Comparison of ENCODE assay signal across 11 cellular contexts in genomic region chr2:111116016-111116746, GRCh38.
DNase-seq lines count a peak whose midpoint lies in the region; ATAC-seq and TF ChIP-seq lines count a peak whose summit lies in the region.
"Had no signal": no experiment of that assay in that cellular context is flagged by ENCODE, and none has a peak within 500 bp of the region (broad histone marks: within the 10 kb centered on the region; RNA-seq: fewer than 3 reads in every experiment).

No MANE protein-coding gene starts in this region.

- no peak overlapping the region for H3K4me3 ChIP-seq in Loucy (ENCODE audit: low read length, poor library complexity, severe bottlenecking)

- H2AFZ ChIP-seq in Loucy (ENCODE audit: low read length) = no peak overlapping the region

- no peaks in the 10 kb centered on the region for H3K9me3 ChIP-seq in Loucy (ENCODE audit: insufficient read depth, low read depth, low read length)
- H3K9me3 ChIP-seq: esophagus squamous epithelium, transverse colon had no signal

- H3K27me3 Mint-ChIP-seq in memory B cell = peaks cover 25% of the 10 kb centered on the region

- peaks cover 4% of the 10 kb centered on the region for H3K79me2 ChIP-seq in Loucy (ENCODE audit: insufficient read depth, low read length)

- no peak overlapping the region for H3K4me2 ChIP-seq in Loucy (ENCODE audit: low read depth, low read length, poor library complexity, severe bottlenecking)

- H3K9me2 ChIP-seq in Loucy (replicated peaks; ENCODE audit: low read depth, low read length) = no peaks in the 10 kb centered on the region

- DNase-seq in activated CD4-positive, alpha-beta T cell treated with anti-CD3 and anti-CD28 coated beads, Interleukin-2, amount 50 U/mL, for 48 hours = peak; percentile 31 to 45
- DNase-seq in activated CD4-positive, alpha-beta T cell treated with anti-CD3 and anti-CD28 coated beads for 4 hours = no peak
- no peak for DNase-seq in memory B cell (ENCODE audit: low spot score in 2 of 2)
- DNase-seq: esophagus squamous epithelium had no signal

- no peaks in the 10 kb centered on the region for H3F3A ChIP-seq in Loucy (ENCODE audit: low read depth)

- H3K4me1 ChIP-seq in Loucy (ENCODE audit: insufficient read depth, low read length, poor library complexity, severe bottlenecking) = peaks cover 4% of the 10 kb centered on the region

- no peak overlapping the region for H3K9ac ChIP-seq in Loucy (ENCODE audit: low read depth, low read length, poor library complexity, severe bottlenecking)

- no peaks in the 10 kb centered on the region for H3K36me3 Mint-ChIP-seq in memory B cell
- H3K36me3 Mint-ChIP-seq: activated naive CD8-positive, alpha-beta T cell treated with anti-CD3 and anti-CD28 coated beads, Interleukin-2, amount 10 ng/mL, durations not matched to agents 7 days and 5 days had no signal

- peaks cover under 1% of the 10 kb centered on the region for H4K20me1 ChIP-seq in Loucy (ENCODE audit: insufficient read depth, low read length, poor library complexity, severe bottlenecking)

- no peaks in the 10 kb centered on the region for H3K9me3 Mint-ChIP-seq in memory B cell
- H3K9me3 Mint-ChIP-seq: activated naive CD8-positive, alpha-beta T cell treated with anti-CD3 and anti-CD28 coated beads, Interleukin-2, amount 10 ng/mL, durations not matched to agents 7 days and 5 days had no signal

- peak; percentile 34; the same call in 1 of the 2 replicates for TF ChIP-seq CTCF in Loucy (conservative IDR thresholded peaks at IDR 0.05; ENCODE audit: low read length)

- no peaks in the 10 kb centered on the region for H3K27me3 ChIP-seq in Loucy (ENCODE audit: insufficient read depth, low read length, poor library complexity, severe bottlenecking)

- ATAC-seq in GM19025 (IDR thresholded peaks at IDR 0.05; ENCODE audit: low read depth, unreplicated experiment) = peak; percentile 30
- no peak for ATAC-seq in memory B cell (ENCODE audit: low read depth)
- no peak for ATAC-seq in HG02970 (IDR thresholded peaks at IDR 0.05; ENCODE audit: low FRiP score, unreplicated experiment)
- no peak for ATAC-seq in GM18517 (IDR thresholded peaks at IDR 0.05; ENCODE audit: unreplicated experiment)
- ATAC-seq in GM19023 (IDR thresholded peaks at IDR 0.05; ENCODE audit: unreplicated experiment) = no peak

- peak overlapping the region; percentile 17 for H3K27ac Mint-ChIP-seq in memory B cell
- H3K27ac Mint-ChIP-seq: activated naive CD8-positive, alpha-beta T cell treated with anti-CD3 and anti-CD28 coated beads, Interleukin-2, amount 10 ng/mL, durations not matched to agents 7 days and 5 days had no signal

- H3K4me1 Mint-ChIP-seq in memory B cell = peaks cover 19% of the 10 kb centered on the region

- H3K4me3 Mint-ChIP-seq in memory B cell = no peak overlapping the region

- no peaks in the 10 kb centered on the region for H3K36me3 ChIP-seq in Loucy (ENCODE audit: insufficient read depth, low read length)
- H3K36me3 ChIP-seq: esophagus squamous epithelium, transverse colon had no signal

Comparison
In these comparisons a context has a peak if more than half of its experiments do, and no peak if none do; other contexts are left out.
1. DNase-seq: peak in activated CD4-positive, alpha-beta T cell treated with anti-CD3 and anti-CD28 coated beads, Interleukin-2, amount 50 U/mL, for 48 hours (2 of 2); none in activated CD4-positive, alpha-beta T cell treated with anti-CD3 and anti-CD28 coated beads for 4 hours (0 of 2) and memory B cell (0 of 2).